ENCODE assay signal across 12 cellular contexts in genomic region chr16:31473300-31474052, GRCh38. TPM values are rescaled to one million over a fixed set of nuclear protein-coding genes. Genes with fewer than 3 reads are reported as not detected.
DNase-seq lines count a peak whose midpoint lies in the region; ATAC-seq and TF ChIP-seq lines count a peak whose summit lies in the region.
"Had no signal": no experiment of that assay in that cellular context is flagged by ENCODE, and none has a peak within 500 bp of the region (broad histone marks: within the 10 kb centered on the region; RNA-seq: fewer than 3 reads in every experiment).

No MANE protein-coding gene starts in this region.

- H3K36me3 Mint-ChIP-seq in brain, result peaks cover 10% of the 10 kb centered on the region
- H3K36me3 Mint-ChIP-seq in naive thymus-derived CD4-positive, alpha-beta T cell, result no peaks in the 10 kb centered on the region
- H3K36me3 Mint-ChIP-seq in immature natural killer cell, result no peaks in the 10 kb centered on the region

- CTCF ChIA-PET in naive thymus-derived CD4-positive, alpha-beta T cell (lab: Charles Lee), result interaction anchor here (3.2 kb wide), 1 partner anchor 13 kb away, joined by 17 read pairs; no protein-coding TSS in a partner anchor

- no peak overlapping the region for H3K4me3 ChIP-seq in right atrium auricular region
- H3K4me3 ChIP-seq in naive thymus-derived CD4-positive, alpha-beta T cell (ENCODE audit: low read length), result no peak overlapping the region
- peak overlapping the region; percentile 72 to 76 for H3K4me3 ChIP-seq in vagina

- no peaks in the 10 kb centered on the region for H3K9me3 ChIP-seq in right atrium auricular region
- H3K9me3 ChIP-seq in naive thymus-derived CD4-positive, alpha-beta T cell (ENCODE audit: control insufficient read depth in 2 of 3, low read length in 3 of 3), result no peaks in the 10 kb centered on the region
- no peaks in the 10 kb centered on the region for H3K9me3 ChIP-seq in vagina

- ATAC-seq in Right ventricle myocardium inferior, result no peak
- no peak for ATAC-seq in naive thymus-derived CD4-positive, alpha-beta T cell

- peaks cover 39% of the 10 kb centered on the region for H3K4me1 Mint-ChIP-seq in brain
- H3K4me1 Mint-ChIP-seq in naive thymus-derived CD4-positive, alpha-beta T cell, result peaks cover 8 to 31% (median 26%) of the 10 kb centered on the region in 7 donors
- H3K4me1 Mint-ChIP-seq in immature natural killer cell, result peaks cover 15 to 25% of the 10 kb centered on the region in 2 donors

- H3K4me3 Mint-ChIP-seq in brain, result peak overlapping the region; percentile 84 to 91 (median 86)
- peak overlapping the region in 7 of 10 donors; percentile 17 to 81 (median 63) for H3K4me3 Mint-ChIP-seq in naive thymus-derived CD4-positive, alpha-beta T cell
- H3K4me3 Mint-ChIP-seq in immature natural killer cell, result peak overlapping the region in 1 of 5 donors; percentile 65

- peaks cover 52% of the 10 kb centered on the region for H3K36me3 ChIP-seq in right atrium auricular region
- H3K36me3 ChIP-seq in naive thymus-derived CD4-positive, alpha-beta T cell (ENCODE audit: control insufficient read depth in 2 of 3, insufficient read depth in 3 of 3, low read length in 3 of 3), result no peaks in the 10 kb centered on the region
- peaks cover 0 to 46% of the 10 kb centered on the region in 2 donors for H3K36me3 ChIP-seq in vagina

- H3K4me1 ChIP-seq in right atrium auricular region, result peaks cover 3 to 25% of the 10 kb centered on the region in 2 donors
- H3K4me1 ChIP-seq in naive thymus-derived CD4-positive, alpha-beta T cell (ENCODE audit: control insufficient read depth in 2 of 2, insufficient read depth in 2 of 2, low read length in 2 of 2), result peaks cover 4 to 6% of the 10 kb centered on the region in 2 donors
- peaks cover 36% of the 10 kb centered on the region for H3K4me1 ChIP-seq in vagina

- POLR2A ChIA-PET in naive thymus-derived CD4-positive, alpha-beta T cell (lab: Charles Lee), result interaction anchor here (7.8 kb wide), 1 partner anchor 15 kb away, joined by 69 read pairs; the partner anchor contains the start of gene ARMC5

- intact Hi-C loops in Right ventricle myocardium inferior (cut with DNase I) (loop anchor here (10.0 kb wide), 1 partner anchor 241 kb away; a partner anchor contains a TSS), vagina (cut with DNase I) (loop anchor here (5.0 kb wide), 1 partner anchor 34 kb away; the partner anchor contains the start of gene RUSF1)
- intact Hi-C loops in naive thymus-derived CD4-positive, alpha-beta T cell (cut with micrococcal nuclease), result no loop called here

- no peak for TF ChIP-seq CTCF in right atrium auricular region (IDR thresholded peaks at IDR 0.05)
- TF ChIP-seq CTCF in brain (conservative IDR thresholded peaks at IDR 0.05), result no peak
- no peak for TF ChIP-seq CTCF in vagina (IDR thresholded peaks at IDR 0.05)

- H3K27me3 ChIP-seq in right atrium auricular region, result no peaks in the 10 kb centered on the region
- no peaks in the 10 kb centered on the region for H3K27me3 ChIP-seq in naive thymus-derived CD4-positive, alpha-beta T cell (ENCODE audit: control insufficient read depth in 2 of 2, insufficient read depth in 2 of 2, low read length in 2 of 2)
- no peaks in the 10 kb centered on the region for H3K27me3 ChIP-seq in vagina

- H3K27ac Mint-ChIP-seq in brain, result peak overlapping the region; percentile 75 to 96 (median 81)
- H3K27ac Mint-ChIP-seq in naive thymus-derived CD4-positive, alpha-beta T cell, result no peak overlapping the region
- H3K27ac Mint-ChIP-seq in immature natural killer cell, result no peak overlapping the region

- peaks cover 65% of the 10 kb centered on the region for H3K27me3 Mint-ChIP-seq in brain
- peaks cover 0 to 57% (median 14%) of the 10 kb centered on the region in 5 donors for H3K27me3 Mint-ChIP-seq in naive thymus-derived CD4-positive, alpha-beta T cell
- H3K27me3 Mint-ChIP-seq in immature natural killer cell (ENCODE audit: low read depth in 3 of 3), result peaks cover 7 to 20% (median 11%) of the 10 kb centered on the region in 3 donors

- no peaks in the 10 kb centered on the region for H3K9me3 Mint-ChIP-seq in brain
- H3K9me3 Mint-ChIP-seq in naive thymus-derived CD4-positive, alpha-beta T cell, result peaks cover 0 to 1% (median 0%) of the 10 kb centered on the region in 11 donors
- peaks cover 0 to 2% (median 0%) of the 10 kb centered on the region in 6 donors for H3K9me3 Mint-ChIP-seq in immature natural killer cell

- no peak for DNase-seq in right atrium auricular region (ENCODE audit: low spot score)
- DNase-seq in Right ventricle myocardium inferior (ENCODE audit: missing footprints), result no peak
- no peak for DNase-seq in naive thymus-derived CD4-positive, alpha-beta T cell
- DNase-seq in vagina (ENCODE audit: extremely low spot score in 2 of 2), result no peak
- DNase-seq in NCI-H774 (lab: John Stamatoyannopoulos, UW), result no peak
- DNase-seq in immature natural killer cell, result no peak
- DNase-seq in mucosa of gallbladder (ENCODE audit: low spot score), result no peak
- DNase-seq: activated T-cell treated with anti-CD3 and anti-CD28 coated beads for 4 hours; NCI-H1417 treated with DMSO at 0.1 percent for 48 hours; stimulated activated CD4-positive, alpha-beta T cell treated with anti-CD3 and anti-CD28 coated beads, Interleukin-12 subunit alpha, Interleukin-12 subunit beta, amount 100 ng/mL, for 4 hours had no signal

- H3K27ac ChIP-seq in right atrium auricular region (peak overlapping the region; percentile 94 to 99), vagina (peak overlapping the region; percentile 96)
- no peak overlapping the region for H3K27ac ChIP-seq in naive thymus-derived CD4-positive, alpha-beta T cell (ENCODE audit: low read depth, low read length)

- no peak for TF ChIP-seq POLR2A in vagina (IDR thresholded peaks at IDR 0.05)

RNA-seq across cellular contexts. Expression of gene TGFB1I1, which starts 1.5 kb away (rescaled TPM):
- 10 to 100 TPM; 23.4 to 84.7 TPM for total RNA-seq in right atrium auricular region
- total RNA-seq in Right ventricle myocardium inferior, result 19.9 TPM
- polyA plus RNA-seq in brain (ENCODE audit: insufficient read depth, low read depth, low replicate concordance), result 15.8 TPM
- 1 to 10 TPM in 1 of 5 experiments, under 1 TPM in 4; 0.29 to 1.5 (median 0.57) TPM for total RNA-seq in naive thymus-derived CD4-positive, alpha-beta T cell
- under 1 TPM; 0.32 to 0.44 TPM for polyA plus RNA-seq in naive thymus-derived CD4-positive, alpha-beta T cell
- total RNA-seq in vagina, result 114 TPM
- under 1 TPM in 2 of 3 donors, not detected in 1; 0.32 to 0.53 TPM for polyA plus RNA-seq in immature natural killer cell
- total RNA-seq in mucosa of gallbladder, result 85.5 TPM

RNA-seq across cellular contexts. Expression of gene SLC5A2, which starts 9.4 kb away (rescaled TPM):
- not detected for total RNA-seq in right atrium auricular region
- total RNA-seq in Right ventricle myocardium inferior, result not detected
- polyA plus RNA-seq in brain (ENCODE audit: insufficient read depth, low read depth, low replicate concordance), result 3.7 TPM
- 1 to 10 TPM in 4 of 5 experiments, under 1 TPM in 1; 0.12 to 5.5 (median 3.7) TPM for total RNA-seq in naive thymus-derived CD4-positive, alpha-beta T cell
- polyA plus RNA-seq in naive thymus-derived CD4-positive, alpha-beta T cell, result 1 to 10 TPM; 2.4 to 3.3 TPM
- total RNA-seq in vagina, result not detected
- 1 to 10 TPM in 1 of 3 donors, under 1 TPM in 1, not detected in 1; 0.72 to 1.9 TPM for polyA plus RNA-seq in immature natural killer cell
- total RNA-seq in mucosa of gallbladder, result 3.7 TPM
- total RNA-seq: myocyte had no signal

RNA-seq across cellular contexts. Expression of gene ARMC5, which starts 14.2 kb away (rescaled TPM):
- 1 to 10 TPM; 7.4 to 9.0 TPM for total RNA-seq in right atrium auricular region
- 5.5 TPM for total RNA-seq in Right ventricle myocardium inferior
- polyA plus RNA-seq in brain (ENCODE audit: insufficient read depth, low read depth, low replicate concordance), result 19.2 TPM
- 10 to 100 TPM in 3 of 5 experiments, 1 to 10 TPM in 2; 8.5 to 14.4 (median 11.5) TPM for total RNA-seq in naive thymus-derived CD4-positive, alpha-beta T cell
- polyA plus RNA-seq in naive thymus-derived CD4-positive, alpha-beta T cell, result 10 to 100 TPM in 1 of 2 donors, 1 to 10 TPM in 1; 6.2 to 12.1 TPM
- 11.3 TPM for total RNA-seq in vagina
- polyA plus RNA-seq in immature natural killer cell, result 10 to 100 TPM; 11.1 to 16.2 (median 14.2) TPM
- total RNA-seq in mucosa of gallbladder, result 14.6 TPM

RNA-seq across cellular contexts. Expression of gene ZNF843, which starts 30.9 kb away (rescaled TPM):
- total RNA-seq in right atrium auricular region (1 to 10 TPM; 3.4 to 4.6 TPM), Right ventricle myocardium inferior (1.8 TPM), vagina (2.7 TPM), mucosa of gallbladder (1.2 TPM)
- polyA plus RNA-seq in brain (ENCODE audit: insufficient read depth, low read depth, low replicate concordance) (1.4 TPM), immature natural killer cell (under 1 TPM in 2 of 3 donors, not detected in 1; 0.10 to 0.17 TPM)
- under 1 TPM; 0.11 to 0.54 (median 0.32) TPM for total RNA-seq in naive thymus-derived CD4-positive, alpha-beta T cell
- under 1 TPM; 0.12 to 0.33 TPM for polyA plus RNA-seq in naive thymus-derived CD4-positive, alpha-beta T cell

RNA-seq across cellular contexts. Expression of gene RUSF1, which starts 34.7 kb away (rescaled TPM):
- total RNA-seq in right atrium auricular region (10 to 100 TPM; 33.3 TPM), Right ventricle myocardium inferior (19.9 TPM), vagina (64.6 TPM), mucosa of gallbladder (82.6 TPM)
- polyA plus RNA-seq in brain (ENCODE audit: insufficient read depth, low read depth, low replicate concordance) (103 TPM), immature natural killer cell (10 to 100 TPM; 18.5 to 24.3 (median 19.6) TPM)
- total RNA-seq in naive thymus-derived CD4-positive, alpha-beta T cell, result 100 to 1,000 TPM in 2 of 5 experiments, 10 to 100 TPM in 3; 47.3 to 118 (median 89.5) TPM
- 10 to 100 TPM; 22.8 to 30.1 TPM for polyA plus RNA-seq in naive thymus-derived CD4-positive, alpha-beta T cell

Comparison
In these comparisons a context has a peak if more than half of its experiments do, and no peak if none do; other contexts are left out.
1. H3K4me3 ChIP-seq: peak in vagina (2 of 2); none in right atrium auricular region (0 of 2) and naive thymus-derived CD4-positive, alpha-beta T cell (single experiment).
2. H3K27ac Mint-ChIP-seq: peak in brain (5 of 5); none in naive thymus-derived CD4-positive, alpha-beta T cell (0 of 9) and immature natural killer cell (0 of 6).
3. intact Hi-C loops: an anchor here in Right ventricle myocardium inferior (10.0 kb wide) and vagina (5.0 kb wide); none called in naive thymus-derived CD4-positive, alpha-beta T cell.